7 cellular contexts compared by ENCODE assay signal in the genomic region with DNA sequence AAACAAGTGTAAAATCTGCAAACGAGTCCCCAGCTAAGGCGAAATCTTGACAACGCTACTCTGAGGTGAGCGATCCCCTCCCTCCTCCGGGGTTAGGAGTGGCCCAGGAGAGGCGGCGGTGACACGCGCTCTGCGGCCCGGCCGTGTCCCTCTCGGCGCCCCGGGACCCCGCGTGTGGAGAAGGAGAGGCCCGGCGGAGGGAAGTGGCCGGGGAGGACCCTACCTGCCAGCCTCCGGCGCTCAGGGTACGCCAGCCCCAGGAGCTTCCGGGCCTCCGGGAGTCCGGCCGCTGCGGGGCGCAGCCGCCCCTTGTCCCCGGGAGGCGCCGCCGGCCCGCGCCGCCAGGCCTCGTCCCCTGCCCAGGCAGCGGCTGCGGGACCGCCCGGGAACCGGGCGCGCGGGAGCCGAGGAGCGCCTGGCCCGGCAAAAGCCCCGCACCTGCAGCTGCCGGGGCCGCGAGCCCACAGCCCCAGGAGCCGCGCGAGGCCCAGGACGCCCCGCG. TPM values are rescaled to one million over a fixed set of nuclear protein-coding genes. Genes with fewer than 3 reads are reported as not detected.
DNase-seq lines count a peak whose midpoint lies in the region; FAIRE-seq and TF ChIP-seq lines count a peak whose summit lies in the region.

No MANE protein-coding gene starts in this region.

- CTCF ChIA-PET in endothelial cell of umbilical vein (lab: Charles Lee), result interaction anchor here (0.6 to 3.4 kb wide), 17 partner anchors 21 to 754 kb away, joined by 3 to 69 read pairs (median 4); partner anchors contain the start of genes RAB4A, TAF5L and URB2

- peaks cover 0 to 3% of the 10 kb centered on the region in 2 experiments; a peak in 1 of 5 replicates for H3K9me3 Mint-ChIP-seq in H9
- no peaks in the 10 kb centered on the region for H3K9me3 Mint-ChIP-seq in stimulated activated naive CD8-positive, alpha-beta T cell treated with anti-CD3 and anti-CD28 coated beads, Interleukin-15, Interleukin-2, amounts not matched to agents 100 ng/mL and 50 ng/mL, for 24 hours

- DNase-seq in GM13977 (ENCODE audit: low spot score), result peak; percentile 78
- DNase-seq in H9, result peak; percentile 35
- DNase-seq in activated CD8-positive, alpha-beta memory T cell treated with anti-CD3 and anti-CD28 coated beads for 24 hours, result peak; percentile 79
- peak; percentile 28 for DNase-seq in endothelial cell of umbilical vein (ENCODE audit: low read depth, low spot score)

- WGBS in H9 (ENCODE audit: extremely low coverage, insufficient read length, low lambda C conversion rate), result no CpG with 5 or more reads among the region's 59 CpGs

- peak; percentile 56 for FAIRE-seq in endothelial cell of umbilical vein (lab: Jason Lieb, UNC)

- H4K5ac ChIP-seq in H9 (ENCODE audit: insufficient read length, low read depth, low read length), result no peak overlapping the region

- H3K14ac ChIP-seq in H9 (ENCODE audit: insufficient read depth, low read length), result peak overlapping the region; percentile 24; the same call in 1 of the 2 replicates

- H2BK12ac ChIP-seq in H9 (ENCODE audit: insufficient read length, low read depth, low read length), result no peak overlapping the region

- H3K4me1 Mint-ChIP-seq in H9, result peaks cover 45 to 52% of the 10 kb centered on the region in 2 experiments
- H3K4me1 Mint-ChIP-seq in stimulated activated naive CD8-positive, alpha-beta T cell treated with anti-CD3 and anti-CD28 coated beads, Interleukin-15, Interleukin-2, amounts not matched to agents 100 ng/mL and 50 ng/mL, for 24 hours (ENCODE audit: low read depth), result peaks cover 43% of the 10 kb centered on the region

- H2AFZ ChIP-seq in H9 (ENCODE audit: low read length) (no peak overlapping the region), Loucy (ENCODE audit: low read length) (no peak overlapping the region; the same call in 1 of the 2 replicates), endothelial cell of umbilical vein (ENCODE audit: low read depth, low read length) (peak overlapping the region; percentile 73)

- H3K27me3 Mint-ChIP-seq in H9 (ENCODE audit: low read depth), result peaks cover 4% of the 10 kb centered on the region; the same call in 1 of the 2 replicates
- no peaks in the 10 kb centered on the region for H3K27me3 Mint-ChIP-seq in stimulated activated naive CD8-positive, alpha-beta T cell treated with anti-CD3 and anti-CD28 coated beads, Interleukin-15, Interleukin-2, amounts not matched to agents 100 ng/mL and 50 ng/mL, for 24 hours

- H3K4me2 ChIP-seq in H9 (ENCODE audit: insufficient read depth, insufficient read length, low read length) (peak overlapping the region; percentile 88), Loucy (ENCODE audit: low read depth, low read length, poor library complexity, severe bottlenecking) (peak overlapping the region; percentile 68), endothelial cell of umbilical vein (ENCODE audit: insufficient read depth, low read length) (peak overlapping the region; percentile 97)

- intact Hi-C loops in endothelial cell of umbilical vein (cut with micrococcal nuclease), result loop anchor here (1.0 to 5.0 kb wide), 7 partner anchors 19 to 752 kb away; partner anchors contain the start of genes CCSAP, GALNT2 and NUP133

- in situ Hi-C loops in GM13977 (cut with MboI; ENCODE audit: low pct_unique_long_range_greater_than_20kb, low sequenced_read_pairs, unreplicated experiment), result no loop called here

- no peak overlapping the region for H2BK120ac ChIP-seq in H9 (ENCODE audit: low read depth, low read length, poor library complexity, severe bottlenecking)

- no peak overlapping the region for H3K27ac Mint-ChIP-seq in H9
- peak overlapping the region; percentile 70 for H3K27ac Mint-ChIP-seq in stimulated activated naive CD8-positive, alpha-beta T cell treated with anti-CD3 and anti-CD28 coated beads, Interleukin-15, Interleukin-2, amounts not matched to agents 100 ng/mL and 50 ng/mL, for 24 hours

- H3K9me3 ChIP-seq in H9 (ENCODE audit: control insufficient read depth, low read depth, low read length) (no peaks in the 10 kb centered on the region), Loucy (ENCODE audit: insufficient read depth, low read depth, low read length) (no peaks in the 10 kb centered on the region), endothelial cell of umbilical vein (replicated peaks; ENCODE audit: control insufficient read depth, insufficient read depth, low read length) (no peaks in the 10 kb centered on the region), mononuclear cell (ENCODE audit: low read depth, low read length) (no peaks in the 10 kb centered on the region)

- no peak overlapping the region for H4K91ac ChIP-seq in H9 (ENCODE audit: insufficient read length, low read depth, low read length)

- H3K9ac ChIP-seq in H9 (ENCODE audit: extremely low read depth, insufficient read length, low read length), result peak overlapping the region; percentile 33
- peak overlapping the region; percentile 68 for H3K9ac ChIP-seq in Loucy (ENCODE audit: low read depth, low read length, poor library complexity, severe bottlenecking)
- peak overlapping the region; percentile 65 for H3K9ac ChIP-seq in endothelial cell of umbilical vein (replicated peaks; ENCODE audit: extremely low read depth, insufficient read depth, low read length)

- POLR2A ChIA-PET in endothelial cell of umbilical vein (lab: Charles Lee), result interaction anchor here (0.6 to 1.5 kb wide), 3 partner anchors 50 to 69 kb away, joined by 3 to 7 read pairs (median 3); partner anchors contain the start of gene NUP133

- no TSS peak for BruUV-seq in endothelial cell of umbilical vein (replicated peaks; lab: Mats Ljungman, UMichigan)

- no peaks in the 10 kb centered on the region for H3K9me2 ChIP-seq in Loucy (replicated peaks; ENCODE audit: low read depth, low read length)

- dilution Hi-C loops in endothelial cell of umbilical vein (cut with MboI; ENCODE audit: extremely low pct_ligation_motif_present, low sequenced_read_pairs), result no loop called here

- no peak overlapping the region for H2BK20ac ChIP-seq in H9 (ENCODE audit: low read depth, low read length, poor library complexity, severe bottlenecking)

- TF ChIP-seq CTCF in GM13977 (IDR thresholded peaks at IDR 0.05; ENCODE audit: extremely low read depth, insufficient read depth, missing control alignments) (peak; percentile 50), H9 (conservative IDR thresholded peaks at IDR 0.05) (no peak), Loucy (conservative IDR thresholded peaks at IDR 0.05; ENCODE audit: low read length) (no peak), endothelial cell of umbilical vein (IDR thresholded peaks at IDR 0.05; ENCODE audit: extremely low read depth in 1 of 2, insufficient read depth in 1 of 2, low read depth in 1 of 2, low read length in 2 of 2) (no peak)

- H3K4me3 Mint-ChIP-seq in H9, result peak overlapping the region; percentile 77 to 87
- peak overlapping the region; percentile 92 for H3K4me3 Mint-ChIP-seq in stimulated activated naive CD8-positive, alpha-beta T cell treated with anti-CD3 and anti-CD28 coated beads, Interleukin-15, Interleukin-2, amounts not matched to agents 100 ng/mL and 50 ng/mL, for 24 hours

- no peak overlapping the region for H3T11ph ChIP-seq in H9 (ENCODE audit: low read length)

- H4K20me1 ChIP-seq in H9 (ENCODE audit: control insufficient read depth, insufficient read depth, insufficient read length) (no peaks in the 10 kb centered on the region), Loucy (ENCODE audit: insufficient read depth, low read length, poor library complexity, severe bottlenecking) (no peaks in the 10 kb centered on the region), endothelial cell of umbilical vein (replicated peaks; ENCODE audit: control insufficient read depth, extremely low read depth, insufficient read depth, low read length) (no peaks in the 10 kb centered on the region)

- H2BK5ac ChIP-seq in H9 (ENCODE audit: insufficient read length, low read length), result no peak overlapping the region

- H3K27me3 ChIP-seq in H9 (ENCODE audit: insufficient read depth, low read length) (no peaks in the 10 kb centered on the region), Loucy (ENCODE audit: insufficient read depth, low read length, poor library complexity, severe bottlenecking) (no peaks in the 10 kb centered on the region), endothelial cell of umbilical vein (ENCODE audit: control insufficient read depth in 2 of 2, insufficient read depth in 2 of 2, low read length in 2 of 2) (no peaks in the 10 kb centered on the region), mononuclear cell (ENCODE audit: insufficient read depth, low read length) (no peaks in the 10 kb centered on the region)

- H3K4me1 ChIP-seq in H9 (ENCODE audit: insufficient read depth, low read length), result peaks cover 3% of the 10 kb centered on the region; the same call in 1 of the 2 replicates
- H3K4me1 ChIP-seq in Loucy (ENCODE audit: insufficient read depth, low read length, poor library complexity, severe bottlenecking), result peaks cover 19% of the 10 kb centered on the region
- peaks cover 15% of the 10 kb centered on the region for H3K4me1 ChIP-seq in endothelial cell of umbilical vein (ENCODE audit: control insufficient read depth, extremely low read depth, insufficient read depth, low read length)
- peaks cover 45% of the 10 kb centered on the region for H3K4me1 ChIP-seq in mononuclear cell (ENCODE audit: insufficient read depth, low read length)

- peaks cover 3% of the 10 kb centered on the region for H3K79me1 ChIP-seq in H9 (ENCODE audit: insufficient read depth, low read depth, low read length, poor library complexity, severe bottlenecking)

- H3K27ac ChIP-seq in H9 (ENCODE audit: insufficient read length, low read depth, low read length), result no peak overlapping the region
- peak overlapping the region; percentile 6 for H3K27ac ChIP-seq in endothelial cell of umbilical vein (ENCODE audit: insufficient read depth, low read depth, low read length)

- H3K23me2 ChIP-seq in H9 (ENCODE audit: insufficient read length, low read depth, low read length, poor library complexity, severe bottlenecking), result peaks cover 3% of the 10 kb centered on the region

- H3K4ac ChIP-seq in H9 (ENCODE audit: low read depth, low read length), result no peak overlapping the region

- H3K36me3 Mint-ChIP-seq in H9 (ENCODE audit: insufficient read depth in 1 of 3, low read depth in 3 of 3), result no peaks in the 10 kb centered on the region; a peak in 1 of 7 replicates
- H3K36me3 Mint-ChIP-seq in stimulated activated naive CD8-positive, alpha-beta T cell treated with anti-CD3 and anti-CD28 coated beads, Interleukin-15, Interleukin-2, amounts not matched to agents 100 ng/mL and 50 ng/mL, for 24 hours (ENCODE audit: low read depth), result peaks cover 8% of the 10 kb centered on the region

- no peak overlapping the region for H3K18ac ChIP-seq in H9 (ENCODE audit: insufficient read length, low read depth, low read length)

- H3K4me3 ChIP-seq in Loucy (ENCODE audit: low read length, poor library complexity, severe bottlenecking), result peak overlapping the region; percentile 73
- peak overlapping the region; percentile 83 to 84 (median 84) for H3K4me3 ChIP-seq in endothelial cell of umbilical vein (replicated peaks in 1 of 3; ENCODE audit: insufficient read depth in 1 of 3, low read depth in 1 of 3, low read length in 3 of 3)
- peak overlapping the region; percentile 70 for H3K4me3 ChIP-seq in mononuclear cell (ENCODE audit: low read length)

- H3K79me2 ChIP-seq in H9 (ENCODE audit: insufficient read depth, low read length) (no peaks in the 10 kb centered on the region; the same call in 1 of the 2 replicates), Loucy (ENCODE audit: insufficient read depth, low read length) (peaks cover 12% of the 10 kb centered on the region; the same call in 1 of the 2 replicates), endothelial cell of umbilical vein (ENCODE audit: control insufficient read depth, insufficient read depth, low read length) (peaks cover 39% of the 10 kb centered on the region)

- no peak overlapping the region for H4K8ac ChIP-seq in H9 (replicated peaks; ENCODE audit: insufficient read length, low read depth, low read length)

- H3K9me1 ChIP-seq in endothelial cell of umbilical vein (replicated peaks; ENCODE audit: control insufficient read depth, extremely low read depth, insufficient read depth, low read length), result no peaks in the 10 kb centered on the region

- no peak overlapping the region for H3K56ac ChIP-seq in H9 (ENCODE audit: insufficient read length, low read depth, low read length)

- no peaks in the 10 kb centered on the region for H3F3A ChIP-seq in Loucy (ENCODE audit: low read depth)

- TF ChIP-seq POLR2A in endothelial cell of umbilical vein (IDR thresholded peaks at IDR 0.05; ENCODE audit: low read depth, low read length), result no peak

- no peak overlapping the region for H2AK5ac ChIP-seq in H9 (ENCODE audit: insufficient read length, low read length)

- no peak overlapping the region for H3K23ac ChIP-seq in H9 (ENCODE audit: insufficient read length, low read depth, low read length)

- H3K36me3 ChIP-seq in Loucy (ENCODE audit: insufficient read depth, low read length) (no peaks in the 10 kb centered on the region), endothelial cell of umbilical vein (ENCODE audit: control insufficient read depth in 2 of 2, extremely low read depth in 1 of 2, insufficient read depth in 2 of 2, low read length in 2 of 2) (no peaks in the 10 kb centered on the region)

- no peak overlapping the region for H2BK15ac ChIP-seq in H9 (ENCODE audit: low read depth, low read length)

RNA-seq across cellular contexts. Expression of gene ABCB10, which starts 0.5 kb away (rescaled TPM):
- total RNA-seq in H9 (2021), result 13.8 and 14.5 TPM in 2 replicates
- total RNA-seq in endothelial cell of umbilical vein, result 19.4 and 19.8 TPM in 2 replicates
- polyA plus RNA-seq in endothelial cell of umbilical vein, result 5.2 and 6.0 TPM in 2 replicates
- 6.1 and 6.2 TPM in 2 replicates for polyA plus RNA-seq in endothelial cell of umbilical vein (2011; cell fraction: cytosol; rRNA removed)
- 9.6 and 14.7 TPM in 2 replicates for polyA plus RNA-seq in endothelial cell of umbilical vein (2011; cell fraction: nucleus; rRNA removed)
- 11.2 and 13.8 TPM in 2 replicates for polyA plus RNA-seq in endothelial cell of umbilical vein (2012)
- 11.0 and 18.7 TPM in 2 replicates for polyA minus RNA-seq in endothelial cell of umbilical vein
- polyA minus RNA-seq in endothelial cell of umbilical vein (2011; cell fraction: cytosol; rRNA and poly(A)+ RNA removed), result 12.1 TPM
- 6.1 and 8.4 TPM in 2 replicates for polyA minus RNA-seq in endothelial cell of umbilical vein (2011; cell fraction: nucleus; rRNA and poly(A)+ RNA removed)
- total RNA-seq in mononuclear cell, result 12.1 TPM

RNA-seq across cellular contexts. Expression of gene NUP133, which starts 49.8 kb away (rescaled TPM):
- total RNA-seq in H9 (2021) (67.2 and 71.3 TPM in 2 replicates), endothelial cell of umbilical vein (35.9 and 43.2 TPM in 2 replicates), mononuclear cell (42.0 TPM)
- polyA plus RNA-seq in endothelial cell of umbilical vein, result 11.1 and 13.4 TPM in 2 replicates
- 13.0 and 13.4 TPM in 2 replicates for polyA plus RNA-seq in endothelial cell of umbilical vein (2011; cell fraction: cytosol; rRNA removed)
- polyA plus RNA-seq in endothelial cell of umbilical vein (2011; cell fraction: nucleus; rRNA removed), result 26.4 and 30.7 TPM in 2 replicates
- 16.3 and 25.8 TPM in 2 replicates for polyA plus RNA-seq in endothelial cell of umbilical vein (2012)
- polyA minus RNA-seq in endothelial cell of umbilical vein, result 32.9 and 35.6 TPM in 2 replicates
- 18.8 TPM for polyA minus RNA-seq in endothelial cell of umbilical vein (2011; cell fraction: cytosol; rRNA and poly(A)+ RNA removed)
- polyA minus RNA-seq in endothelial cell of umbilical vein (2011; cell fraction: nucleus; rRNA and poly(A)+ RNA removed), result 22.5 and 40.3 TPM in 2 replicates

Comparison
In these comparisons a context has a peak if more than half of its experiments do, and no peak if none do; other contexts are left out.
1. DNase-seq: peak in every context shown above with its lines; median percentile 79 in activated CD8-positive, alpha-beta memory T cell treated with anti-CD3 and anti-CD28 coated beads for 24 hours; 78 in GM13977; 35 in H9; 28 in endothelial cell of umbilical vein.